28 cellular contexts compared by ENCODE assay signal in the genomic region with DNA sequence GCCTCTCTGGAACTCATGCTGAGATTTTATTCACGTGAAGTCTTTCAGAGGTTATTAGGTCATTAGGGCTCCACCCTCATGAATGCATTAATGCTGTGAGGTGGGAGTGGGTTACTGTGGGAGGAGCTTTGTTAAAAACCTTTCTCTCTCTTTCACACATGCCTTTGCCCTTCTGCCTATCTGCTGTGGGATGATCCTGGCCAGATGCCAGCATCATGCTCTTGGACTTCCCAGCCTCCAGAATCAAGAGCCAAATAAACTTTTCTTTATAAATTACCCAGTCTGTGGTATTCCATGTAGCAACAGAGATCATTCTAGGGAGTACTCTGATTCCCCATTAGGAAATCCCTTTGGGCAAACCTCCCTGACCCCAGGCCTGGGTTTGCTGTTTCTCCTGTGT.
"Had no signal": no experiment of that assay in that cellular context is flagged by ENCODE, and none has a peak within 500 bp of the region (broad histone marks: within the 10 kb centered on the region; RNA-seq: fewer than 3 reads in every experiment).

No MANE protein-coding gene starts in this region.

- H3K36me3 ChIP-seq: lower lobe of right lung, pancreas, prostate gland, sigmoid colon, spleen, upper lobe of left lung, vagina had no signal

- H3K27me3 Mint-ChIP-seq: stimulated activated memory B cell treated with anti-CD40 and anti-IgM and Interleukin-4, amounts not matched to agents 10 μg/mL and 1 μg/mL and 100 μg/mL, for 72 hours; stimulated activated naive CD8-positive, alpha-beta T cell treated with anti-CD3 and anti-CD28 coated beads, Interleukin-15, amount 100 ng/mL, for 72 hours had no signal

- FAIRE-seq: keratinocyte, pancreas, small intestine had no signal

- H3K4me1 Mint-ChIP-seq: naive B cell; natural killer cell; stimulated activated memory B cell treated with anti-CD40 and anti-IgM and Interleukin-4, amounts not matched to agents 10 μg/mL and 1 μg/mL and 100 μg/mL, for 72 hours; stimulated activated naive CD8-positive, alpha-beta T cell treated with anti-CD3 and anti-CD28 coated beads, Interleukin-15, amount 100 ng/mL, for 72 hours had no signal

- H3K4me3 ChIP-seq: lower lobe of right lung, pancreas, prostate gland, sigmoid colon, spleen, tibial nerve, upper lobe of left lung, vagina had no signal

- H3K27ac ChIP-seq: lower lobe of right lung, pancreas, prostate gland, sigmoid colon, spleen, tibial nerve, upper lobe of left lung, vagina had no signal

- H3K9me3 Mint-ChIP-seq: natural killer cell; stimulated activated naive CD8-positive, alpha-beta T cell treated with anti-CD3 and anti-CD28 coated beads, Interleukin-15, amount 100 ng/mL, for 72 hours had no signal

- DNase-seq: hippocampal formation; kidney glomerular epithelial cell; left cardiac atrium; lower lobe of right lung; mammary epithelial cell; mesenchymal stem cell; naive B cell; natural killer cell; nephron progenitor cell; pancreas; posterior cingulate gyrus; retina; right cardiac atrium; sigmoid colon; small intestine; spleen; stimulated activated CD4-positive, alpha-beta T cell treated with anti-CD3 and anti-CD28 coated beads, Interleukin-2, amount 100 ng/mL, for 48 hours; stimulated activated CD4-positive, alpha-beta T cell treated with anti-CD3 and anti-CD28 coated beads, Interleukin-4, amount 100 ng/mL, for 4 hours; stimulated activated CD8-positive, alpha-beta memory T cell treated with anti-CD3 and anti-CD28 coated beads, Interleukin-4, amount 100 ng/mL, for 48 hours; stimulated activated naive CD4-positive, alpha-beta T cell treated with Interleukin-2 at 50 U/mL for 16 hours; stimulated activated naive CD8-positive, alpha-beta T cell treated with anti-CD3 and anti-CD28 coated beads, Interleukin-15, amount 100 ng/mL, for 72 hours; substantia nigra; upper lobe of left lung had no signal

- H3K27ac Mint-ChIP-seq: naive B cell; nephron progenitor cell; stimulated activated memory B cell treated with anti-CD40 and anti-IgM and Interleukin-4, amounts not matched to agents 10 μg/mL and 1 μg/mL and 100 μg/mL, for 72 hours; stimulated activated naive CD8-positive, alpha-beta T cell treated with anti-CD3 and anti-CD28 coated beads, Interleukin-15, amount 100 ng/mL, for 72 hours had no signal

- H3K4me1 ChIP-seq: lower lobe of right lung, prostate gland, sigmoid colon, spleen, upper lobe of left lung, vagina had no signal

- H3K9me3 ChIP-seq: pancreas, prostate gland, sigmoid colon, vagina had no signal

- H3K36me3 Mint-ChIP-seq: naive B cell; natural killer cell; stimulated activated memory B cell treated with anti-CD40 and anti-IgM and Interleukin-4, amounts not matched to agents 10 μg/mL and 1 μg/mL and 100 μg/mL, for 72 hours had no signal

- H3K4me3 Mint-ChIP-seq: naive B cell; natural killer cell; nephron progenitor cell; stimulated activated memory B cell treated with anti-CD40 and anti-IgM and Interleukin-4, amounts not matched to agents 10 μg/mL and 1 μg/mL and 100 μg/mL, for 72 hours; stimulated activated naive CD8-positive, alpha-beta T cell treated with anti-CD3 and anti-CD28 coated beads, Interleukin-15, amount 100 ng/mL, for 72 hours had no signal
